ENCODE assay signal across 21 cellular contexts in the genomic region with DNA sequence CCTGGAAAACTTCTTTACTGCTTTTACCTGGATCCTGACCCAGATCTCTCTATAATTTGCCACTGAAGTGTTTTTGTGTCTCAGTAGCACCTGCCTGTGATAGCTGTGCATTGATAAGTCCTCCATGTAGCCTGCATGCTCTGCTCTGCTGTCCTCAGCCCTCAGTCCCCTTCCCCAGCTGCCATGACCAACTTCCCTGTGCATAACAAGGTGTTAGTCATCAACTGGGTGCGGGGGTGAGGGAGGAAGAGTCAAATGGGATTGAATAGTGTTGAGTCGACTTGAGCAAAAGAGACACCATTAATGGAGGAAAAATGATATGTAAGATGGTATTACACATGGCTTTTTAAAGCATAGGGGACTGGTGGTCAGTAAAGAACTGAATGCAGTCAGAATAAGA.
A peak's percentile ranks its signal among the peaks of the same experiment; 100 is the strongest.
DNase-seq lines count a peak whose midpoint lies in the region; ATAC-seq, FAIRE-seq and TF ChIP-seq lines count a peak whose summit lies in the region.
"Had no signal": no experiment of that assay in that cellular context is flagged by ENCODE, and none has a peak within 500 bp of the region (broad histone marks: within the 10 kb centered on the region; RNA-seq: fewer than 3 reads in every experiment).

No MANE protein-coding gene starts in this region.

- H3K9me3 Mint-ChIP-seq in activated CD8-positive, alpha-beta memory T cell treated with anti-CD3 and anti-CD28 coated beads, Interleukin-2, amount 10 ng/mL, durations not matched to agents 7 days and 5 days (ENCODE audit: low read depth): no peaks in the 10 kb centered on the region

- POLR2A ChIA-PET in RWPE1 (lab: Yijun Ruan, JAX; ENCODE audit: low non-redundant PET): no interaction called here

- no peak for TF ChIP-seq CTCF in RWPE1 (conservative IDR thresholded peaks at IDR 0.05; ENCODE audit: low read depth)

- no peak overlapping the region for H3K27ac Mint-ChIP-seq in activated CD8-positive, alpha-beta memory T cell treated with anti-CD3 and anti-CD28 coated beads, Interleukin-2, amount 10 ng/mL, durations not matched to agents 7 days and 5 days

- no peaks in the 10 kb centered on the region for H3K4me1 Mint-ChIP-seq in activated CD8-positive, alpha-beta memory T cell treated with anti-CD3 and anti-CD28 coated beads, Interleukin-2, amount 10 ng/mL, durations not matched to agents 7 days and 5 days
- H3K4me1 Mint-ChIP-seq: CD14-positive monocyte had no signal

- no peak overlapping the region for H3K27ac ChIP-seq in RWPE1

- DNase-seq in ELR (ENCODE audit: low read depth): peak; percentile 25
- DNase-seq in HTR-8/SVneo (ENCODE audit: insufficient read length, low spot score): no peak
- DNase-seq in RWPE1 (ENCODE audit: low spot score): peak; percentile 8
- peak; percentile 37 for DNase-seq in iris pigment epithelial cell (ENCODE audit: low read depth)
- DNase-seq in activated CD8-positive, alpha-beta memory T cell treated with anti-CD3 and anti-CD28 coated beads, Interleukin-2, amount 10 ng/mL, durations not matched to agents 7 days and 5 days: no peak
- no peak for DNase-seq in RCC 7860 (ENCODE audit: low spot score)
- DNase-seq in GOT3 (lab: John Stamatoyannopoulos, UW): no peak
- DNase-seq: AML-193, COR-L47, NCI-H1048, NCI-H1436 treated with DMSO at 0.1 percent for 48 hours, NCI-H2029 treated with DMSO at 0.1 percent for 48 hours, NCI-H2171 treated with DMSO at 0.1 percent for 48 hours, NCI-H446 treated with DMSO at 0.1 percent for 48 hours, SHP77 treated with DMSO at 0.1 percent for 48 hours had no signal

- FAIRE-seq in HTR-8/SVneo (lab: Jason Lieb, UNC) (peak; percentile 95), RCC 7860 (lab: Jason Lieb, UNC) (no peak)
- FAIRE-seq: G401.6, GM12878, H1 had no signal

- CTCF ChIA-PET in RWPE1 (lab: Yijun Ruan, JAX): interaction anchor here (0.5 kb wide), 1 partner anchor 122 kb away, joined by 4 read pairs; no protein-coding TSS in a partner anchor
- CTCF ChIA-PET in activated CD8-positive, alpha-beta memory T cell treated with anti-CD3 and anti-CD28 coated beads, Interleukin-2, amount 10 ng/mL, durations not matched to agents 7 days and 5 days (lab: Charles Lee): no interaction called here

- no peaks in the 10 kb centered on the region for H3K36me3 Mint-ChIP-seq in activated CD8-positive, alpha-beta memory T cell treated with anti-CD3 and anti-CD28 coated beads, Interleukin-2, amount 10 ng/mL, durations not matched to agents 7 days and 5 days
- H3K36me3 Mint-ChIP-seq: CD14-positive monocyte had no signal

- no peak overlapping the region for H3K4me3 Mint-ChIP-seq in activated CD8-positive, alpha-beta memory T cell treated with anti-CD3 and anti-CD28 coated beads, Interleukin-2, amount 10 ng/mL, durations not matched to agents 7 days and 5 days
- H3K4me3 Mint-ChIP-seq: CD14-positive monocyte had no signal

- no peaks in the 10 kb centered on the region for H3K27me3 Mint-ChIP-seq in activated CD8-positive, alpha-beta memory T cell treated with anti-CD3 and anti-CD28 coated beads, Interleukin-2, amount 10 ng/mL, durations not matched to agents 7 days and 5 days

- no peak for ATAC-seq in activated CD8-positive, alpha-beta memory T cell treated with anti-CD3 and anti-CD28 coated beads, Interleukin-2, amount 10 ng/mL, durations not matched to agents 7 days and 5 days
- ATAC-seq in HG02763 (IDR thresholded peaks at IDR 0.05; ENCODE audit: unreplicated experiment): no peak
- ATAC-seq: GM12878, Panc1 had no signal

Comparison
In these comparisons a context has a peak if more than half of its experiments do, and no peak if none do; other contexts are left out.
1. DNase-seq: peak in ELR (single experiment), RWPE1 (single experiment) and iris pigment epithelial cell (single experiment); none in HTR-8/SVneo (single experiment), activated CD8-positive, alpha-beta memory T cell treated with anti-CD3 and anti-CD28 coated beads, Interleukin-2, amount 10 ng/mL, durations not matched to agents 7 days and 5 days (single experiment), RCC 7860 (single experiment) and GOT3 (single experiment).